In genomic region chr10:126899529-126899928, GRCh38 we compare ENCODE assay signal across 2 cellular contexts. TPM values are rescaled to one million over a fixed set of nuclear protein-coding genes. Genes with fewer than 3 reads are reported as not detected.
"Had no signal": no experiment of that assay in that cellular context is flagged by ENCODE, and none has a peak within 500 bp of the region (broad histone marks: within the 10 kb centered on the region; RNA-seq: fewer than 3 reads in every experiment).

No MANE protein-coding gene starts in this region.

RNA-seq across cellular contexts. Expression of gene DOCK1, which starts 5.7 kb away (rescaled TPM):
- total RNA-seq: activated B cell treated with CpG ODN at 0.5 μM for 24 hours; activated CD8-positive, alpha-beta T cell treated with anti-CD3 and anti-CD28 coated beads, Interleukin-2, amount 10 ng/mL, durations not matched to agents 7 days and 5 days had no signal
